14 cellular contexts compared by ENCODE assay signal in genomic region chr11:75508051-75508561, GRCh38. TPM values are rescaled to one million over a fixed set of nuclear protein-coding genes. Genes with fewer than 3 reads are reported as not detected.
DNase-seq lines count a peak whose midpoint lies in the region; ATAC-seq, FAIRE-seq and TF ChIP-seq lines count a peak whose summit lies in the region.
"Had no signal": no experiment of that assay in that cellular context is flagged by ENCODE, and none has a peak within 500 bp of the region (broad histone marks: within the 10 kb centered on the region; RNA-seq: fewer than 3 reads in every experiment).

No MANE protein-coding gene starts in this region.

- ATAC-seq in HG03432 (IDR thresholded peaks at IDR 0.05; ENCODE audit: unreplicated experiment) (peak; percentile 39), left colon (peak; percentile 64)

- no peaks in the 10 kb centered on the region for H3K27me3 ChIP-seq in A673 (replicated peaks; ENCODE audit: insufficient read depth, low read depth, low read length, poor library complexity)
- H3K27me3 ChIP-seq: dorsolateral prefrontal cortex, right atrium auricular region had no signal

- H3K9me3 ChIP-seq in A673 (ENCODE audit: low read depth, low read length, poor library complexity, severe bottlenecking), result no peaks in the 10 kb centered on the region
- H3K9me3 ChIP-seq: right atrium auricular region had no signal

- no peaks in the 10 kb centered on the region for H3K4me1 ChIP-seq in A673 (ENCODE audit: insufficient read depth, low read length, poor library complexity, severe bottlenecking)

- BruUV-seq in A673 (replicated peaks; lab: Mats Ljungman, UMichigan), result no TSS peak

- H3K27ac ChIP-seq in A673 (ENCODE audit: low read depth, low read length, poor library complexity, severe bottlenecking), result no peak overlapping the region
- H3K27ac ChIP-seq: right atrium auricular region, SK-N-MC had no signal

- intact Hi-C loops in left colon (cut with DNase I, micrococcal nuclease) (no loop called here), A673 (cut with micrococcal nuclease; ENCODE audit: unreplicated experiment) (no loop called here)

- POLR2A ChIA-PET in A673 (lab: Charles Lee; ENCODE audit: low non-redundant PET), result no interaction called here

- no peak for TF ChIP-seq CTCF in GM12864 (IDR thresholded peaks at IDR 0.05; ENCODE audit: low read depth, low read length, missing control alignments)
- no peak for TF ChIP-seq CTCF in A673 (conservative IDR thresholded peaks at IDR 0.05; ENCODE audit: low read depth, low read length)

- no peak for FAIRE-seq in frontal cortex (lab: Jason Lieb, UNC)

- DNase-seq in GM12864 (ENCODE audit: low read depth) (peak; percentile 41), left colon (no peak), NCI-H2227 (lab: John Stamatoyannopoulos, UW; ENCODE audit: unreplicated experiment) (no peak), A673 (ENCODE audit: low spot score) (no peak), frontal cortex (ENCODE audit: low spot score in 2 of 2) (no peak), DMS153 treated with DMSO at 0.1 percent for 48 hours (lab: John Stamatoyannopoulos, UW; ENCODE audit: unreplicated experiment) (no peak)
- DNase-seq in activated CD4-positive, alpha-beta T cell treated with anti-CD3 and anti-CD28 coated beads for 1 hour, result peak; percentile 17
- DNase-seq: dorsolateral prefrontal cortex, H9, islet precursor cell, NCI-H1092 had no signal

- H3K36me3 ChIP-seq in A673 (ENCODE audit: insufficient read depth, low read length, poor library complexity, severe bottlenecking), result no peaks in the 10 kb centered on the region
- H3K36me3 ChIP-seq: right atrium auricular region had no signal

- H3K4me3 ChIP-seq in GM12864 (ENCODE audit: low read depth, low read length), result no peak overlapping the region
- H3K4me3 ChIP-seq in A673 (ENCODE audit: low read depth, low read length, poor library complexity, severe bottlenecking), result no peak overlapping the region
- H3K4me3 ChIP-seq: dorsolateral prefrontal cortex, right atrium auricular region, SK-N-MC had no signal

- CTCF ChIA-PET in A673 (lab: Charles Lee), result no interaction called here

RNA-seq across cellular contexts. Expression of gene GDPD5, which starts 17.6 kb away (rescaled TPM):
- total RNA-seq in left colon (1 to 10 TPM; 3.3 to 4.0 TPM), A673 (2021) (1.4 and 3.5 TPM in 2 replicates), frontal cortex (12.2 TPM)

RNA-seq across cellular contexts. Expression of gene SERPINH1, which starts 53.9 kb away (rescaled TPM):
- total RNA-seq in left colon, result 10 to 100 TPM; 24.0 to 41.5 TPM
- total RNA-seq in A673 (2021), result 264 and 268 TPM in 2 replicates
- 20.0 TPM for total RNA-seq in frontal cortex

Comparison
In these comparisons a context has a peak if more than half of its experiments do, and no peak if none do; other contexts are left out.
1. DNase-seq: peak in GM12864 (single experiment) and activated CD4-positive, alpha-beta T cell treated with anti-CD3 and anti-CD28 coated beads for 1 hour (single experiment); none in left colon (0 of 2), NCI-H2227 (single experiment), A673 (single experiment), frontal cortex (0 of 2) and DMS153 treated with DMSO at 0.1 percent for 48 hours (single experiment).